Comparison of ENCODE assay signal across 25 cellular contexts in genomic region chr9:72656021-72656420, GRCh38.
DNase-seq lines count a peak whose midpoint lies in the region; ATAC-seq and TF ChIP-seq lines count a peak whose summit lies in the region.
"Had no signal": no experiment of that assay in that cellular context is flagged by ENCODE, and none has a peak within 500 bp of the region (broad histone marks: within the 10 kb centered on the region; RNA-seq: fewer than 3 reads in every experiment).

No MANE protein-coding gene starts in this region.

- TF ChIP-seq CTCF in GM23338 (conservative IDR thresholded peaks at IDR 0.05; ENCODE audit: low read depth in 2 of 2) (no peak), epithelial cell of esophagus (IDR thresholded peaks at IDR 0.05; ENCODE audit: insufficient read depth, low read depth, low read length, missing control alignments) (no peak), osteoblast (IDR thresholded peaks at IDR 0.05; ENCODE audit: extremely low read depth, low read depth, low read length) (no peak), upper lobe of left lung (IDR thresholded peaks at IDR 0.05) (no peak)

- no peaks in the 10 kb centered on the region for H3K27me3 ChIP-seq in GM23338 (ENCODE audit: insufficient read depth)
- H3K27me3 ChIP-seq in osteoblast (ENCODE audit: insufficient read depth, low read length): peaks cover 5% of the 10 kb centered on the region
- no peaks in the 10 kb centered on the region for H3K27me3 ChIP-seq in upper lobe of left lung
- H3K27me3 ChIP-seq: BE2C; BLaER1 treated with 17β-estradiol and CSF1 and Interleukin-3, amounts not matched to agents 10 nM and 100 nM had no signal

- H3K79me2 ChIP-seq in GM23338 (replicated peaks; ENCODE audit: insufficient read depth) (no peaks in the 10 kb centered on the region), osteoblast (ENCODE audit: insufficient read depth, low read length) (no peaks in the 10 kb centered on the region)

- H3K4me2 ChIP-seq in GM23338 (no peak overlapping the region), osteoblast (ENCODE audit: insufficient read depth, low read length) (no peak overlapping the region)
- H3K4me2 ChIP-seq: A549; BLaER1 treated with 17β-estradiol and CSF1 and Interleukin-3, amounts not matched to agents 10 nM and 100 nM had no signal

- no peak for TF ChIP-seq POLR2A in upper lobe of left lung (IDR thresholded peaks at IDR 0.05)

- no peak overlapping the region for H3K27ac Mint-ChIP-seq in GM23338
- H3K27ac Mint-ChIP-seq: CD14-positive monocyte; CD4-positive, alpha-beta T cell; CD8-positive, alpha-beta memory T cell; HFFc6 had no signal

- H3K4me3 Mint-ChIP-seq in GM23338: no peak overlapping the region
- H3K4me3 Mint-ChIP-seq: CD4-positive, alpha-beta T cell; CD8-positive, alpha-beta memory T cell; HFFc6 had no signal

- no peak for TF ChIP-seq EP300 in upper lobe of left lung (IDR thresholded peaks at IDR 0.05)

- H3K4me1 ChIP-seq in GM23338 (ENCODE audit: insufficient read depth): no peaks in the 10 kb centered on the region
- H3K4me1 ChIP-seq in osteoblast (ENCODE audit: insufficient read depth, low read length): peaks cover under 1% of the 10 kb centered on the region
- H3K4me1 ChIP-seq in upper lobe of left lung: no peaks in the 10 kb centered on the region
- H3K4me1 ChIP-seq: A549; BE2C; BLaER1 treated with 17β-estradiol and CSF1 and Interleukin-3, amounts not matched to agents 10 nM and 100 nM had no signal

- WGBS in upper lobe of left lung, 2 donors: 94 to 95% methylated on average over 12 of the region's 12 CpGs

- H4K20me1 ChIP-seq in GM23338 (replicated peaks; ENCODE audit: insufficient read depth): no peaks in the 10 kb centered on the region
- H4K20me1 ChIP-seq in osteoblast (ENCODE audit: insufficient read depth, low read length): no peaks in the 10 kb centered on the region
- H4K20me1 ChIP-seq: BLaER1 treated with 17β-estradiol and CSF1 and Interleukin-3, amounts not matched to agents 10 nM and 100 nM had no signal

- H3K4me3 ChIP-seq in GM23338: no peak overlapping the region
- no peak overlapping the region for H3K4me3 ChIP-seq in epithelial cell of esophagus (ENCODE audit: low read length)
- no peak overlapping the region for H3K4me3 ChIP-seq in osteoblast (ENCODE audit: insufficient read depth, low read length)
- no peak overlapping the region for H3K4me3 ChIP-seq in upper lobe of left lung
- H3K4me3 ChIP-seq: A549; BLaER1 treated with 17β-estradiol and CSF1 and Interleukin-3, amounts not matched to agents 10 nM and 100 nM; GM12878; GM23248; HAP-1 had no signal

- no peaks in the 10 kb centered on the region for H3K9me3 ChIP-seq in osteoblast (ENCODE audit: low read depth, low read length)
- H3K9me3 ChIP-seq in upper lobe of left lung: no peaks in the 10 kb centered on the region
- H3K9me3 ChIP-seq: A549; BE2C; BLaER1 treated with 17β-estradiol and CSF1 and Interleukin-3, amounts not matched to agents 10 nM and 100 nM; HAP-1 had no signal

- intact Hi-C loops in head of caudate nucleus (cut with DNase I): no loop called here

- H3K36me3 ChIP-seq in GM23338 (ENCODE audit: insufficient read depth) (no peaks in the 10 kb centered on the region), osteoblast (ENCODE audit: insufficient read depth, low read length) (no peaks in the 10 kb centered on the region), upper lobe of left lung (no peaks in the 10 kb centered on the region)
- H3K36me3 ChIP-seq: BE2C; BLaER1 treated with 17β-estradiol and CSF1 and Interleukin-3, amounts not matched to agents 10 nM and 100 nM; HAP-1 had no signal

- H3K27ac ChIP-seq in GM23338 (ENCODE audit: low read depth) (no peak overlapping the region), osteoblast (ENCODE audit: low read depth, low read length) (no peak overlapping the region), upper lobe of left lung (no peak overlapping the region)
- H3K27ac ChIP-seq: A549; BLaER1 treated with 17β-estradiol and CSF1 and Interleukin-3, amounts not matched to agents 10 nM and 100 nM; GM23248 had no signal

- no peaks in the 10 kb centered on the region for H3F3A ChIP-seq in GM23338 (replicated peaks; ENCODE audit: low read depth)

- H2AFZ ChIP-seq in GM23338 (peak overlapping the region; percentile 69; the same call in 1 of the 2 replicates), osteoblast (ENCODE audit: low read length) (no peak overlapping the region)
- H2AFZ ChIP-seq: GM23248 had no signal

- H3K4me1 Mint-ChIP-seq in GM23338: no peaks in the 10 kb centered on the region
- H3K4me1 Mint-ChIP-seq: CD8-positive, alpha-beta memory T cell had no signal

- no peaks in the 10 kb centered on the region for H3K36me3 Mint-ChIP-seq in GM23338 (ENCODE audit: low read depth)
- H3K36me3 Mint-ChIP-seq: CD14-positive monocyte; CD8-positive, alpha-beta memory T cell had no signal

- no peaks in the 10 kb centered on the region for H3K9me3 Mint-ChIP-seq in GM23338
- H3K9me3 Mint-ChIP-seq: CD4-positive, alpha-beta T cell; HFFc6 had no signal

- H3K27me3 Mint-ChIP-seq in GM23338 (ENCODE audit: insufficient read depth, low read depth, poor library complexity): peaks cover 1% of the 10 kb centered on the region

- ATAC-seq in GM23338 (no peak), upper lobe of left lung (ENCODE audit: low FRiP score in 2 of 2) (no peak)
- ATAC-seq: A549, GM12878 had no signal

- no peaks in the 10 kb centered on the region; the same call in 1 of the 2 replicates for H3K9me2 ChIP-seq in GM23338 (ENCODE audit: insufficient read depth)

- DNase-seq in GM23338 (ENCODE audit: low spot score) (no peak), SW480 (ENCODE audit: low spot score) (peak; percentile 30), epithelial cell of esophagus (ENCODE audit: low read depth) (peak; percentile 55), head of caudate nucleus (peak; percentile 28 to 93 (median 72)), osteoblast (ENCODE audit: insufficient read length, low spot score, missing footprints) (no peak), upper lobe of left lung (no peak), NCI-H2029 (lab: John Stamatoyannopoulos, UW) (no peak)
- DNase-seq in NK-92 treated with Interleukin-12 subunit alpha and Interleukin-12 subunit beta, amount 100 ng/mL, for 24 hours (lab: John Stamatoyannopoulos, UW): no peak
- DNase-seq: 8988T; ACHN; AML-193; BE2C; CD4-positive, alpha-beta T cell; CD8-positive, alpha-beta memory T cell; DMS 273 treated with DMSO at 0.1 percent for 48 hours; DMS79; EL; GDM1; HFFc6 had no signal

TF ChIP-seq in GM23338, 12 proteins besides CTCF, POLR2A, EP300 and RAD21:
- TF ChIP-seq ZNF114 (CRISPR knock-in tag; IDR thresholded peaks at IDR 0.05): no peak
- TF ChIP-seq STAT1 (IDR thresholded peaks at IDR 0.05; ENCODE audit: unreplicated experiment): no peak
- TF ChIP-seq, protein P1, sequence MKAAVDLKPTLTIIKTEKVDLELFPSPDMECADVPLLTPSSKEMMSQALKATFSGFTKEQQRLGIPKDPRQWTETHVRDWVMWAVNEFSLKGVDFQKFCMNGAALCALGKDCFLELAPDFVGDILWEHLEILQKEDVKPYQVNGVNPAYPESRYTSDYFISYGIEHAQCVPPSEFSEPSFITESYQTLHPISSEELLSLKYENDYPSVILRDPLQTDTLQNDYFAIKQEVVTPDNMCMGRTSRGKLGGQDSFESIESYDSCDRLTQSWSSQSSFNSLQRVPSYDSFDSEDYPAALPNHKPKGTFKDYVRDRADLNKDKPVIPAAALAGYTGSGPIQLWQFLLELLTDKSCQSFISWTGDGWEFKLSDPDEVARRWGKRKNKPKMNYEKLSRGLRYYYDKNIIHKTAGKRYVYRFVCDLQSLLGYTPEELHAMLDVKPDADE (IDR thresholded peaks at IDR 0.05): no peak
- TF ChIP-seq, protein P2, sequence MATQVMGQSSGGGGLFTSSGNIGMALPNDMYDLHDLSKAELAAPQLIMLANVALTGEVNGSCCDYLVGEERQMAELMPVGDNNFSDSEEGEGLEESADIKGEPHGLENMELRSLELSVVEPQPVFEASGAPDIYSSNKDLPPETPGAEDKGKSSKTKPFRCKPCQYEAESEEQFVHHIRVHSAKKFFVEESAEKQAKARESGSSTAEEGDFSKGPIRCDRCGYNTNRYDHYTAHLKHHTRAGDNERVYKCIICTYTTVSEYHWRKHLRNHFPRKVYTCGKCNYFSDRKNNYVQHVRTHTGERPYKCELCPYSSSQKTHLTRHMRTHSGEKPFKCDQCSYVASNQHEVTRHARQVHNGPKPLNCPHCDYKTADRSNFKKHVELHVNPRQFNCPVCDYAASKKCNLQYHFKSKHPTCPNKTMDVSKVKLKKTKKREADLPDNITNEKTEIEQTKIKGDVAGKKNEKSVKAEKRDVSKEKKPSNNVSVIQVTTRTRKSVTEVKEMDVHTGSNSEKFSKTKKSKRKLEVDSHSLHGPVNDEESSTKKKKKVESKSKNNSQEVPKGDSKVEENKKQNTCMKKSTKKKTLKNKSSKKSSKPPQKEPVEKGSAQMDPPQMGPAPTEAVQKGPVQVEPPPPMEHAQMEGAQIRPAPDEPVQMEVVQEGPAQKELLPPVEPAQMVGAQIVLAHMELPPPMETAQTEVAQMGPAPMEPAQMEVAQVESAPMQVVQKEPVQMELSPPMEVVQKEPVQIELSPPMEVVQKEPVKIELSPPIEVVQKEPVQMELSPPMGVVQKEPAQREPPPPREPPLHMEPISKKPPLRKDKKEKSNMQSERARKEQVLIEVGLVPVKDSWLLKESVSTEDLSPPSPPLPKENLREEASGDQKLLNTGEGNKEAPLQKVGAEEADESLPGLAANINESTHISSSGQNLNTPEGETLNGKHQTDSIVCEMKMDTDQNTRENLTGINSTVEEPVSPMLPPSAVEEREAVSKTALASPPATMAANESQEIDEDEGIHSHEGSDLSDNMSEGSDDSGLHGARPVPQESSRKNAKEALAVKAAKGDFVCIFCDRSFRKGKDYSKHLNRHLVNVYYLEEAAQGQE (IDR thresholded peaks at IDR 0.05; ENCODE audit: unreplicated experiment): no peak
- no peak for TF ChIP-seq EZH2phosphoT487 (IDR thresholded peaks at IDR 0.05; ENCODE audit: unreplicated experiment)
- TF ChIP-seq ZNF331 (CRISPR knock-in tag; IDR thresholded peaks at IDR 0.05; ENCODE audit: low read depth): no peak
- TF ChIP-seq POLR2AphosphoS5 (IDR thresholded peaks at IDR 0.05; ENCODE audit: low read depth): no peak

Comparison
In these comparisons a context has a peak if more than half of its experiments do, and no peak if none do; other contexts are left out.
1. DNase-seq: peak in SW480 (single experiment), epithelial cell of esophagus (single experiment) and head of caudate nucleus (42 of 42); none in GM23338 (single experiment), osteoblast (single experiment), upper lobe of left lung (0 of 2), NK-92 treated with Interleukin-12 subunit alpha and Interleukin-12 subunit beta, amount 100 ng/mL, for 24 hours (single experiment) and NCI-H2029 (single experiment).